25 cellular contexts compared by ENCODE assay signal in genomic region chr4:73860175-73860574, GRCh38. TPM values are rescaled to one million over a fixed set of nuclear protein-coding genes. Genes with fewer than 3 reads are reported as not detected.
"Had no signal": no experiment of that assay in that cellular context is flagged by ENCODE, and none has a peak within 500 bp of the region (broad histone marks: within the 10 kb centered on the region; RNA-seq: fewer than 3 reads in every experiment).

No MANE protein-coding gene starts in this region.

- H3K27me3 ChIP-seq: gastroesophageal sphincter, left lung, sigmoid colon, suprapubic skin, thyroid gland, upper lobe of left lung, uterus had no signal

- H3K36me3 ChIP-seq: esophagus squamous epithelium, gastroesophageal sphincter, left lung, lower lobe of right lung, prostate gland, sigmoid colon, suprapubic skin, thyroid gland, upper lobe of left lung, uterus had no signal

- H3K9ac ChIP-seq: parathyroid adenoma had no signal

- H3K27ac ChIP-seq: epithelial cell of prostate, gastroesophageal sphincter, left lung, lower lobe of right lung, parathyroid adenoma, prostate gland, skin epidermis, suprapubic skin, upper lobe of left lung, uterus had no signal

- H3K4me1 ChIP-seq: gastroesophageal sphincter, parathyroid adenoma, prostate gland, sigmoid colon, suprapubic skin, uterus had no signal

- H3K4me3 Mint-ChIP-seq: dendritic cell treated with granulocyte-macrophage colony-stimulating factor and Interleukin-4, amounts not matched to agents 40 ng/mL and 50 ng/mL, for 4 days; effector memory CD8-positive, alpha-beta T cell; immature natural killer cell; memory B cell; natural killer cell treated with Interleukin-12 subunit alpha and Interleukin-12 subunit beta and Interleukin-15 and Interleukin-18, amount 100 ng/mL, for 72 hours had no signal

- H2AFZ ChIP-seq: parathyroid adenoma had no signal

- ATAC-seq: effector memory CD8-positive, alpha-beta T cell; gastroesophageal sphincter; lower lobe of right lung; natural killer cell treated with Interleukin-12 subunit alpha and Interleukin-12 subunit beta and Interleukin-15 and Interleukin-18, amount 100 ng/mL, for 72 hours had no signal

- H3K4me1 Mint-ChIP-seq: immature natural killer cell, memory B cell had no signal

- H3K4me3 ChIP-seq: esophagus squamous epithelium, gastroesophageal sphincter, left lung, lower lobe of right lung, prostate gland, sigmoid colon, skin epidermis, suprapubic skin, thyroid gland, upper lobe of left lung, uterus had no signal

- H3K9me3 Mint-ChIP-seq: dendritic cell treated with granulocyte-macrophage colony-stimulating factor and Interleukin-4, amounts not matched to agents 40 ng/mL and 50 ng/mL, for 4 days; memory B cell; natural killer cell treated with Interleukin-12 subunit alpha and Interleukin-12 subunit beta and Interleukin-15 and Interleukin-18, amount 100 ng/mL, for 72 hours had no signal

- H3K36me3 Mint-ChIP-seq: immature natural killer cell; memory B cell; natural killer cell treated with Interleukin-12 subunit alpha and Interleukin-12 subunit beta and Interleukin-15 and Interleukin-18, amount 100 ng/mL, for 72 hours had no signal

- DNase-seq: cerebellar nuclear complex; effector memory CD8-positive, alpha-beta T cell; esophagus squamous epithelium; immature natural killer cell; left lung; lower lobe of right lung; midbrain; occipital lobe; retina; sigmoid colon; stimulated activated CD4-positive, alpha-beta T cell treated with anti-CD3 and anti-CD28 coated beads, Interleukin-2, amount 100 ng/mL, for 48 hours; stimulated activated naive CD4-positive, alpha-beta T cell treated with Interleukin-2 at 50 U/mL for 16 hours; thyroid gland; upper lobe of left lung; uterus had no signal

- H3K27ac Mint-ChIP-seq: dendritic cell treated with granulocyte-macrophage colony-stimulating factor and Interleukin-4, amounts not matched to agents 40 ng/mL and 50 ng/mL, for 4 days; effector memory CD8-positive, alpha-beta T cell; immature natural killer cell; memory B cell; natural killer cell treated with Interleukin-12 subunit alpha and Interleukin-12 subunit beta and Interleukin-15 and Interleukin-18, amount 100 ng/mL, for 72 hours had no signal

- H3K27me3 Mint-ChIP-seq: effector memory CD8-positive, alpha-beta T cell; natural killer cell treated with Interleukin-12 subunit alpha and Interleukin-12 subunit beta and Interleukin-15 and Interleukin-18, amount 100 ng/mL, for 72 hours had no signal

- H3K9me3 ChIP-seq: esophagus squamous epithelium, gastroesophageal sphincter, left lung, lower lobe of right lung, prostate gland, sigmoid colon, suprapubic skin, thyroid gland, upper lobe of left lung, uterus had no signal

RNA-seq across cellular contexts. Expression of gene PF4V1, which starts 7.1 kb away (rescaled TPM):
- total RNA-seq: esophagus squamous epithelium; gastroesophageal sphincter; kidney epithelial cell; left lung; lower lobe of right lung; natural killer cell treated with Interleukin-12 subunit alpha and Interleukin-12 subunit beta and Interleukin-15 and Interleukin-18, amount 100 ng/mL, for 72 hours; prostate gland; sigmoid colon; suprapubic skin; thyroid gland; upper lobe of left lung; uterus had no signal
- polyA plus RNA-seq: sigmoid colon had no signal

RNA-seq across cellular contexts. Expression of gene CXCL1, which starts 9.0 kb away (rescaled TPM):
- polyA plus RNA-seq: immature natural killer cell had no signal

RNA-seq across cellular contexts. Expression of gene CXCL6, which starts 23.7 kb away (rescaled TPM):
- total RNA-seq: natural killer cell treated with Interleukin-12 subunit alpha and Interleukin-12 subunit beta and Interleukin-15 and Interleukin-18, amount 100 ng/mL, for 72 hours; suprapubic skin; thyroid gland had no signal
- polyA plus RNA-seq: immature natural killer cell had no signal
